Comparison of ENCODE assay signal across 9 cellular contexts in the genomic region with DNA sequence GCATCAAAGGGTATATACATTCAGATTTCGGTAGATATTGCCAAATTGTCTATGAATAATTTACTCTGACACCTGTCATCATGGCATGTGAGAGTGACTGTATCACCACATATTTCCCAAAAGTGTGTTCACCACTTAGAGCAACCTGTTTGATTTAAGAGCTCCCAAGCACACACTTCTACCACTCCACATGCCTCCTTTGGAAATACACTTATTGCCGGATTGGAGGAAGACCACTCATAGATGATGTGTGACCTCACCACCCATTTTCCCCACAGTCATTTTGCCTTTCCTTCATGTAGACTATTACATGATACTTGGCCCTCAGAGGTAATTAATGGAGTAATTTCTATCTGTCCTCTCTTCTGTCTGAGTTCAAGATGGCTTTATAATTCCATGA.
"Had no signal": no experiment of that assay in that cellular context is flagged by ENCODE, and none has a peak within 500 bp of the region (broad histone marks: within the 10 kb centered on the region; RNA-seq: fewer than 3 reads in every experiment).

No MANE protein-coding gene starts in this region.

- H3K4me1 ChIP-seq: HAP-1 had no signal

- DNase-seq: GM23248, GOT3, H7, H9, HCEC 1CT, HFFc6 had no signal

- H3K9me3 ChIP-seq: HAP-1 had no signal

- H3K27ac ChIP-seq: GM23248 had no signal

- H3K36me3 ChIP-seq: HAP-1 had no signal

- H3K4me3 ChIP-seq: GM23248, GM23338, HAP-1 had no signal

- ATAC-seq: GM23338, HCT116 had no signal
